Comparison of ENCODE assay signal across 16 cellular contexts in genomic region chr1:237774246-237774645, GRCh38.
A peak's percentile ranks its signal among the peaks of the same experiment; 100 is the strongest.
DNase-seq lines count a peak whose midpoint lies in the region; ATAC-seq and TF ChIP-seq lines count a peak whose summit lies in the region.
"Had no signal": no experiment of that assay in that cellular context is flagged by ENCODE, and none has a peak within 500 bp of the region (broad histone marks: within the 10 kb centered on the region; RNA-seq: fewer than 3 reads in every experiment).

No MANE protein-coding gene starts in this region.

- TF ChIP-seq CTCF in MCF 10A (IDR thresholded peaks at IDR 0.05; ENCODE audit: unreplicated experiment), result no peak
- no peak for TF ChIP-seq CTCF in mammary epithelial cell (conservative IDR thresholded peaks at IDR 0.05 in 1 of 2, IDR thresholded peaks at IDR 0.05 in 1 of 2; ENCODE audit: extremely low read depth in 1 of 2, insufficient read depth in 1 of 2, low read depth in 1 of 2, low read length in 2 of 2)
- TF ChIP-seq CTCF in heart left ventricle (IDR thresholded peaks at IDR 0.05), result no peak

- H3K79me2 ChIP-seq in mammary epithelial cell (ENCODE audit: insufficient read depth, low read length), result no peaks in the 10 kb centered on the region

- H3K4me2 ChIP-seq in mammary epithelial cell (ENCODE audit: insufficient read depth, low read depth, low read length), result no peak overlapping the region
- H3K4me2 ChIP-seq: BLaER1 treated with 17β-estradiol and CSF1 and Interleukin-3, amounts not matched to agents 10 nM and 100 nM had no signal

- dilution Hi-C loops in mammary epithelial cell (cut with HindIII; ENCODE audit: low sequenced_read_pairs), result no loop called here

- H3K9me3 ChIP-seq in mammary epithelial cell (replicated peaks; ENCODE audit: insufficient read depth, low read length) (no peaks in the 10 kb centered on the region), heart left ventricle (no peaks in the 10 kb centered on the region)
- H3K9me3 ChIP-seq: BLaER1 treated with 17β-estradiol and CSF1 and Interleukin-3, amounts not matched to agents 10 nM and 100 nM had no signal

- intact Hi-C loops in MCF 10A (cut with micrococcal nuclease), result no loop called here
- intact Hi-C loops in mammary epithelial cell (cut with micrococcal nuclease), result no loop called here
- intact Hi-C loops in heart left ventricle (cut with DNase I), result no loop called here

- H3K27me3 ChIP-seq in mammary epithelial cell (ENCODE audit: insufficient read depth, low read length), result no peaks in the 10 kb centered on the region
- no peaks in the 10 kb centered on the region for H3K27me3 ChIP-seq in heart left ventricle
- H3K27me3 ChIP-seq: BLaER1 treated with 17β-estradiol and CSF1 and Interleukin-3, amounts not matched to agents 10 nM and 100 nM had no signal

- in situ Hi-C loops in mammary epithelial cell (cut with MboI; ENCODE audit: low sequenced_read_pairs in 2 of 2), result no loop called here

- H3K36me3 Mint-ChIP-seq in MCF 10A (ENCODE audit: insufficient read depth, unreplicated experiment), result no peaks in the 10 kb centered on the region
- H3K36me3 Mint-ChIP-seq: CD4-positive, CD25-positive, alpha-beta regulatory T cell had no signal

- no peaks in the 10 kb centered on the region for H3K27me3 Mint-ChIP-seq in MCF 10A (ENCODE audit: insufficient read depth, unreplicated experiment)
- H3K27me3 Mint-ChIP-seq: CD4-positive, CD25-positive, alpha-beta regulatory T cell had no signal

- H3K36me3 ChIP-seq in mammary epithelial cell (ENCODE audit: insufficient read depth, low read length) (no peaks in the 10 kb centered on the region), heart left ventricle (peaks cover 0 to 95% (median 0%) of the 10 kb centered on the region in 9 donors)
- H3K36me3 ChIP-seq: BLaER1 treated with 17β-estradiol and CSF1 and Interleukin-3, amounts not matched to agents 10 nM and 100 nM had no signal

- H4K20me1 ChIP-seq in mammary epithelial cell (ENCODE audit: insufficient read depth, low read length), result no peaks in the 10 kb centered on the region
- H4K20me1 ChIP-seq: BLaER1 treated with 17β-estradiol and CSF1 and Interleukin-3, amounts not matched to agents 10 nM and 100 nM had no signal

- ATAC-seq in heart left ventricle, result peak; percentile 25 to 82 (median 72)
- ATAC-seq in GM18498 (IDR thresholded peaks at IDR 0.05; ENCODE audit: unreplicated experiment), result no peak
- ATAC-seq: HCT116, HepG2 had no signal

- H3K4me3 ChIP-seq in mammary epithelial cell (replicated peaks in 1 of 3; ENCODE audit: insufficient read depth in 1 of 3, low read depth in 2 of 3, low read length in 3 of 3) (no peak overlapping the region), heart left ventricle (no peak overlapping the region)
- H3K4me3 ChIP-seq: BLaER1 treated with 17β-estradiol and CSF1 and Interleukin-3, amounts not matched to agents 10 nM and 100 nM had no signal

- BruUV-seq in MCF 10A (replicated peaks; lab: Mats Ljungman, UMichigan) (no TSS peak), mammary epithelial cell (replicated peaks; lab: Mats Ljungman, UMichigan) (no TSS peak)

- no peaks in the 10 kb centered on the region for H3K4me1 Mint-ChIP-seq in MCF 10A (ENCODE audit: insufficient read depth, unreplicated experiment)
- H3K4me1 Mint-ChIP-seq: CD4-positive, CD25-positive, alpha-beta regulatory T cell had no signal

- H3K27ac ChIP-seq in mammary epithelial cell (ENCODE audit: insufficient read depth, low read depth, low read length) (no peak overlapping the region), heart left ventricle (peak overlapping the region in 4 of 12 donors; percentile 6 to 42 (median 26))
- H3K27ac ChIP-seq: 22Rv1; BLaER1 treated with 17β-estradiol and CSF1 and Interleukin-3, amounts not matched to agents 10 nM and 100 nM had no signal

- H3K4me3 Mint-ChIP-seq in MCF 10A (ENCODE audit: unreplicated experiment), result no peak overlapping the region
- H3K4me3 Mint-ChIP-seq: CD4-positive, CD25-positive, alpha-beta regulatory T cell had no signal

- no peak overlapping the region for H3K9ac ChIP-seq in mammary epithelial cell (ENCODE audit: insufficient read depth, low read length)
- H3K9ac ChIP-seq: BLaER1 treated with 17β-estradiol and CSF1 and Interleukin-3, amounts not matched to agents 10 nM and 100 nM had no signal

- H2AFZ ChIP-seq in mammary epithelial cell (ENCODE audit: low read depth, low read length), result no peak overlapping the region

- H3K4me1 ChIP-seq in mammary epithelial cell (ENCODE audit: insufficient read depth, low read length), result peaks cover 2% of the 10 kb centered on the region
- peaks cover 0 to 21% (median 5%) of the 10 kb centered on the region in 12 donors for H3K4me1 ChIP-seq in heart left ventricle
- H3K4me1 ChIP-seq: BLaER1 treated with 17β-estradiol and CSF1 and Interleukin-3, amounts not matched to agents 10 nM and 100 nM had no signal

- POLR2A ChIA-PET in MCF 10A (lab: Yijun Ruan, JAX), result interaction anchor here (0.7 to 1.4 kb wide), 3 partner anchors 14 to 61 kb away, joined by 3 to 4 read pairs (median 3); no protein-coding TSS in a partner anchor

- CTCF ChIA-PET in MCF 10A (lab: Yijun Ruan, JAX), result interaction anchor here (0.8 to 3.7 kb wide), 8 partner anchors 11 to 97 kb away, joined by 3 to 19 read pairs (median 6); no protein-coding TSS in a partner anchor
- CTCF ChIA-PET in mammary epithelial cell (lab: Charles Lee; ENCODE audit: low non-redundant PET), result no interaction called here

- H3K27ac Mint-ChIP-seq in MCF 10A (ENCODE audit: low read depth, unreplicated experiment), result no peak overlapping the region
- H3K27ac Mint-ChIP-seq: CD4-positive, CD25-positive, alpha-beta regulatory T cell had no signal

- H3K9me3 Mint-ChIP-seq in MCF 10A (ENCODE audit: unreplicated experiment), result no peaks in the 10 kb centered on the region

- DNase-seq in MCF 10A (ENCODE audit: unreplicated experiment) (peak; percentile 24), mammary epithelial cell (no peak), M059J (ENCODE audit: low read depth) (peak; percentile 1), heart left ventricle (no peak), myocyte (ENCODE audit: low read depth) (peak; percentile 10), DMS 273 treated with DMSO at 0.1 percent for 48 hours (lab: John Stamatoyannopoulos, UW) (no peak), A172 (ENCODE audit: low spot score) (no peak)
- DNase-seq: ACHN; CD4-positive, CD25-positive, alpha-beta regulatory T cell; DND-41; GDM1 had no signal

- 75% methylated on average over 4 of the region's 4 CpGs for WGBS in mammary epithelial cell (ENCODE audit: low coverage, missing lambda C conversion rate)
- 45 to 53% (median 48%) methylated on average over 4 of the region's 4 CpGs for WGBS in heart left ventricle, 4 donors

- no peak for TF ChIP-seq POLR2A in heart left ventricle (IDR thresholded peaks at IDR 0.05)

Comparison
In these comparisons a context has a peak if more than half of its experiments do, and no peak if none do; other contexts are left out.
1. DNase-seq: peak in MCF 10A (single experiment), M059J (single experiment) and myocyte (single experiment); none in mammary epithelial cell (single experiment), heart left ventricle (0 of 5), DMS 273 treated with DMSO at 0.1 percent for 48 hours (single experiment) and A172 (single experiment).